Comparison of ENCODE assay signal across 14 cellular contexts in the genomic region with DNA sequence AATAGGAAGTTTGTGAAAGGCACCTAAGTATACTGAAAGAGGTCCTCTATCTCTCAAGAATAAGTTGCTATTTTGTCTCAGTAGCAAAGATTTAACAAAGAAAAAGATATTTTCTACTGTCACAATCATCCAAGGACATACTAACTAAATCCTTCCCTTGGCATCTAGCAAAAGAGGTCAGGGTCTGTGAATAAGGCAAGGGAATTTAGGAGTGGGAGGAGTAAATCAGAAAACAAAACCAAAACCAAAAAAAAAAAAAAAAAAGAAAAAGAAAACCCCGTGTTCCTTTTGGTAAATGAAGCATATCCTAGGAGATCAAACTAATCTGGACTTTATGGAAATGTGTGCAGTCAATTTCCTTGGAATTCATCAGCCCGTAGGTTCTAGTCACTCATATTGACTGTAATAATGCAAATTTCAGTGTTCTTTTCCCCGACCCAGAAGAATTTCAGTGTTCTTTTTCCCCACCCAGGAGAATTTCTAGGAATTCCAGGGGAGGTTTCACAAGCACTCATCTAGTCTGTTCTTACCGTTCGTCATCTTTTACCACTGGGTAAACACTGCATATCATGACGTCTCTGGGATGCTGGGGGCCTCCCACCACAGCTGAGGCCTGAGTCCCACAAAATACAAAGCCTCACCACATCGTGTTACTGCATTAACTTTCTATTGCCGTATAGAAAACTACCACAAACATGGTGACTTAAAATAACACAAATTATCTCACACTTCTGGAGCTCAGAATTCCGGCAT.
A peak's percentile ranks its signal among the peaks of the same experiment; 100 is the strongest.
DNase-seq lines count a peak whose midpoint lies in the region; ATAC-seq, FAIRE-seq and TF ChIP-seq lines count a peak whose summit lies in the region.
"Had no signal": no experiment of that assay in that cellular context is flagged by ENCODE, and none has a peak within 500 bp of the region (broad histone marks: within the 10 kb centered on the region; RNA-seq: fewer than 3 reads in every experiment).

No MANE protein-coding gene starts in this region.

- H3K36me3 ChIP-seq in Karpas-422 (ENCODE audit: insufficient read depth, low read length): no peaks in the 10 kb centered on the region
- no peaks in the 10 kb centered on the region for H3K36me3 ChIP-seq in bronchial epithelial cell (ENCODE audit: control insufficient read depth, insufficient read depth, low read length)
- H3K36me3 ChIP-seq: stomach had no signal

- H3K4me3 ChIP-seq in Karpas-422 (ENCODE audit: low read length) (no peak overlapping the region), bronchial epithelial cell (ENCODE audit: low read depth, low read length) (no peak overlapping the region)
- H3K4me3 ChIP-seq: stomach had no signal

- H3K9me3 ChIP-seq in Karpas-422 (ENCODE audit: low read length): no peaks in the 10 kb centered on the region
- H3K9me3 ChIP-seq: stomach had no signal

- no peak for TF ChIP-seq CTCF in bronchial epithelial cell (IDR thresholded peaks at IDR 0.05; ENCODE audit: insufficient read depth, low read length, severe bottlenecking)

- FAIRE-seq in bronchial epithelial cell (lab: Jason Lieb, UNC): no peak

- no peak overlapping the region for H3K27ac ChIP-seq in Karpas-422 (ENCODE audit: low read length)
- H3K27ac ChIP-seq: stomach had no signal

- no peaks in the 10 kb centered on the region for H3K79me2 ChIP-seq in Karpas-422 (ENCODE audit: low read length)

- no peak overlapping the region for H2AFZ ChIP-seq in Karpas-422 (ENCODE audit: low read length)

- H3K9me2 ChIP-seq in Karpas-422 (replicated peaks; ENCODE audit: insufficient read depth, low read length): no peaks in the 10 kb centered on the region

- H4K20me1 ChIP-seq in Karpas-422 (ENCODE audit: insufficient read depth, low read depth, low read length): no peaks in the 10 kb centered on the region

- H3K27me3 ChIP-seq in Karpas-422 (ENCODE audit: low read length) (no peaks in the 10 kb centered on the region), bronchial epithelial cell (ENCODE audit: control insufficient read depth, insufficient read depth, low read length) (no peaks in the 10 kb centered on the region)
- H3K27me3 ChIP-seq: stomach had no signal

- H3K4me2 ChIP-seq in Karpas-422 (ENCODE audit: low read depth, low read length, poor library complexity, severe bottlenecking): peak overlapping the region; percentile 17

- no peak overlapping the region for H3K9ac ChIP-seq in Karpas-422 (ENCODE audit: low read length)

- no peak for DNase-seq in Karpas-422
- DNase-seq in bronchial epithelial cell (ENCODE audit: low read depth): peak; percentile 43
- peak; percentile 3 for DNase-seq in kidney tubule cell (ENCODE audit: low spot score)
- peak; percentile 25 for DNase-seq in stromal cell of bone marrow (ENCODE audit: low read depth)
- no peak for DNase-seq in middle frontal gyrus (ENCODE audit: extremely low spot score, low spot score)
- DNase-seq: cerebellar nuclear complex; glutamatergic neuron; NCI-H2029; PC-3; stimulated activated CD4-positive, alpha-beta T cell treated with anti-CD3 and anti-CD28 coated beads, Interleukin-1b, Interleukin-23, amount 100 ng/mL, for 48 hours; stomach had no signal

- ATAC-seq in GM21390 (IDR thresholded peaks at IDR 0.05; ENCODE audit: unreplicated experiment) (no peak), HG02610 (IDR thresholded peaks at IDR 0.05; ENCODE audit: unreplicated experiment) (no peak), HG03565 (IDR thresholded peaks at IDR 0.05; ENCODE audit: unreplicated experiment) (no peak)
- ATAC-seq: PC-3 had no signal

- H3K4me1 ChIP-seq in Karpas-422 (ENCODE audit: low read length): no peaks in the 10 kb centered on the region

Comparison
In these comparisons a context has a peak if more than half of its experiments do, and no peak if none do; other contexts are left out.
1. DNase-seq: peak in bronchial epithelial cell (single experiment), kidney tubule cell (single experiment) and stromal cell of bone marrow (single experiment); none in Karpas-422 (single experiment) and middle frontal gyrus (single experiment).